In genomic region chr1:156623946-156624813, GRCh38 we compare ENCODE assay signal across 1 cellular context.
TF ChIP-seq lines count a peak whose summit lies in the region.

No MANE protein-coding gene starts in this region.

TF ChIP-seq in K562, 482 proteins besides CTCF, POLR2A, EP300 and RAD21 (continued from another document and continues in another):
- TF ChIP-seq GTF3C2 (IDR thresholded peaks at IDR 0.05; ENCODE audit: borderline replicate concordance, extremely low read depth, insufficient read length) (no peak), RFX1 (IDR thresholded peaks at IDR 0.05) (no peak), ZNF133 (CRISPR knock-in tag; IDR thresholded peaks at IDR 0.05) (no peak), CXXC5 (CRISPR knock-in tag; IDR thresholded peaks at IDR 0.05) (peak; percentile 82), NFE2L1 (tag; IDR thresholded peaks at IDR 0.05; ENCODE audit: borderline replicate concordance, low read depth) (no peak), GABPB2 (CRISPR knock-in tag; conservative IDR thresholded peaks at IDR 0.05) (no peak), ZNF609 (CRISPR knock-in tag; IDR thresholded peaks at IDR 0.05; ENCODE audit: borderline replicate concordance) (no peak), HINFP (tag; conservative IDR thresholded peaks at IDR 0.05; ENCODE audit: low read depth) (no peak), BCL6 (CRISPR knock-in tag; IDR thresholded peaks at IDR 0.05) (no peak), ZNF384 (IDR thresholded peaks at IDR 0.05; ENCODE audit: low read depth, low read length) (no peak), CGGBP1 (CRISPR knock-in tag; IDR thresholded peaks at IDR 0.05) (no peak), LARP7 (IDR thresholded peaks at IDR 0.05) (no peak), MAFG (tag; conservative IDR thresholded peaks at IDR 0.05) (no peak), SAFB (IDR thresholded peaks at IDR 0.05; ENCODE audit: borderline replicate concordance, low read depth, low read length) (no peak), IRF9 (tag; IDR thresholded peaks at IDR 0.05) (no peak), SMAD3 (CRISPR knock-in tag; conservative IDR thresholded peaks at IDR 0.05) (no peak), RHOXF2B (CRISPR knock-in tag; conservative IDR thresholded peaks at IDR 0.05) (no peak), ETV6 (IDR thresholded peaks at IDR 0.05; ENCODE audit: borderline replicate concordance in 1 of 2, low read depth in 2 of 2, low read length in 1 of 2) (0 out of 4 replicates have a peak, but pooled peaks of 1 of the 2 experiments have one; percentile 11), ETV6 (CRISPR knock-in tag; IDR thresholded peaks at IDR 0.05; ENCODE audit: borderline replicate concordance) (no peak), RBM15 (IDR thresholded peaks at IDR 0.05; ENCODE audit: insufficient read depth, low read length) (no peak), ZFP91 (CRISPR knock-in tag; IDR thresholded peaks at IDR 0.05) (no peak), TBL1XR1 (IDR thresholded peaks at IDR 0.05; ENCODE audit: low read length in 2 of 2) (peak in 1 of 2 experiments; percentile 60; a peak in 1 of 4 replicates), ZNF551 (CRISPR knock-in tag; IDR thresholded peaks at IDR 0.05) (no peak), HBP1 (CRISPR knock-in tag; IDR thresholded peaks at IDR 0.05) (no peak), TRIM28 (IDR thresholded peaks at IDR 0.05) (0 out of 2 replicates have a peak, but pooled peaks have one; percentile 28), CHCHD3 (CRISPR knock-in tag; IDR thresholded peaks at IDR 0.05) (no peak), TRIM24 (IDR thresholded peaks at IDR 0.05) (0 out of 4 replicates have a peak, but pooled peaks of 1 of the 2 experiments have one; percentile 8), DEAF1 (CRISPR knock-in tag; IDR thresholded peaks at IDR 0.05) (no peak), ZNF354B (CRISPR knock-in tag; IDR thresholded peaks at IDR 0.05) (no peak), FOXK1 (CRISPR knock-in tag; IDR thresholded peaks at IDR 0.05; ENCODE audit: borderline replicate concordance) (0 out of 2 replicates have a peak, but pooled peaks have one; percentile 19), MTA3 (IDR thresholded peaks at IDR 0.05; ENCODE audit: borderline replicate concordance) (peak; percentile 64; the same call in 1 of the 2 replicates), HEY1 (CRISPR knock-in tag; IDR thresholded peaks at IDR 0.05; ENCODE audit: borderline replicate concordance) (no peak), COPS2 (conservative IDR thresholded peaks at IDR 0.05) (no peak), PREB (CRISPR knock-in tag; IDR thresholded peaks at IDR 0.05) (no peak), E2F8 (IDR thresholded peaks at IDR 0.05; ENCODE audit: low read depth, partially characterized antibody) (peak; percentile 90), ELF1 (tag; IDR thresholded peaks at IDR 0.05) (no peak), SRSF3 (IDR thresholded peaks at IDR 0.05; ENCODE audit: insufficient read depth, low read length) (no peak), ATF6 (CRISPR knock-in tag; IDR thresholded peaks at IDR 0.05) (peak; percentile 79; the same call in 1 of the 2 replicates), SRSF9 (IDR thresholded peaks at IDR 0.05; ENCODE audit: borderline replicate concordance, low read depth, low read length) (no peak)
